Comparison of ENCODE assay signal across 9 cellular contexts in the genomic region with DNA sequence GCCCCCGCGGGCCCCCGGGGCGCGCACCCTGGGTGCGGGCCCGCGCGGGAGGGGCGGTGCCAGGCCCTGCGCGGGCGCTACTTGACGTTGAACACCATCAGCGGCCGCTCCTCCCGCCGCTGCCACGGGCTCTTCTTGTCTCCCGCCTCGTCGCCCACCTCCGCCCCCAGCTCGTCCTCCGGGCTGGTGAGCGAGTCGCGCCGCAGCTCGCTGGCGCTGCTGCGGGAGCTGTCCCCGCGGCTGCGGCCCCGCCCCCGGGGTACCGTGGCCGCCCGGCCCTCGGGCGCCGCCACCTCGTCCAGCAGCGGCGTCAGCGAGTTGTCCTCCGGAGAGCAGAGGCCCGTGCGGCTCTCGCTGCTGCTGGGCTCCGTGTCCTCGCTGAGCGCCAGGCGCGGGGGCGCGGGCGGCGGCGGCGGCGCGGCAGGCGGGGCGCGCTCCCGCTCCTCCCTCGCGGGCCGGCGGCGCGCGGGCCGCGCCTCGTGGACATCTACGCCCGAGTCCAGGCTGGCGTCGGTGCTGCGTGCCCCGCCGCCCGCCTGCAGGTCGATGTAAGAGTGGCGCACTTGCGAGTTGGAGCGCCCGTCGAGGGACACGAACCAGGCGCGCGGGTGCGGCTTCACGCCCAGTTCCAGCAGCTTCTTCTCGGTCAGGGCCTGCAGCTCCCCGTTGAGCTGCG. TPM values are rescaled to one million over a fixed set of nuclear protein-coding genes. Genes with fewer than 3 reads are reported as not detected.
A peak's percentile ranks its signal among the peaks of the same experiment; 100 is the strongest.
DNase-seq lines count a peak whose midpoint lies in the region; ATAC-seq and TF ChIP-seq lines count a peak whose summit lies in the region.
"Had no signal": no experiment of that assay in that cellular context is flagged by ENCODE, and none has a peak within 500 bp of the region (broad histone marks: within the 10 kb centered on the region; RNA-seq: fewer than 3 reads in every experiment).

No MANE protein-coding gene starts in this region.

- DNase-seq in activated effector memory CD4-positive, alpha-beta T cell treated with anti-CD3 and anti-CD28 coated beads, Interleukin-2, amount 50 U/mL, for 16 hours = peak; percentile 70
- no peak for DNase-seq in activated effector memory CD4-positive, alpha-beta T cell treated with Interleukin-2 at 50 U/mL for 16 hours
- DNase-seq in activated naive CD4-positive, alpha-beta T cell treated with anti-CD3 and anti-CD28 coated beads, Interleukin-2, amount 50 U/mL, for 16 hours = peak; percentile 29
- peak; percentile 41 for DNase-seq in transverse colon
- DNase-seq in effector CD8-positive, alpha-beta T cell (lab: John Stamatoyannopoulos, UW) = no peak
- DNase-seq: DND-41 had no signal

- in situ Hi-C loops in transverse colon (cut with MboI; ENCODE audit: low pct_ligation_motif_present in 1 of 4, low pct_unique_long_range_greater_than_20kb in 1 of 4, low sequenced_read_pairs in 3 of 4) = no loop called here

- no peak for TF ChIP-seq CTCF in transverse colon (IDR thresholded peaks at IDR 0.05)

- no CpG with 5 or more reads among the region's 101 CpGs for WGBS in transverse colon (ENCODE audit: low coverage in 1 of 2), 2 donors

- peaks cover 5% of the 10 kb centered on the region; the same call in 1 of the 2 replicates for H3K27me3 ChIP-seq in iPS-20b (ENCODE audit: insufficient read depth, low read length)
- peaks cover 6% of the 10 kb centered on the region for H3K27me3 ChIP-seq in transverse colon

- no peaks in the 10 kb centered on the region for H3K9me3 ChIP-seq in iPS-20b (ENCODE audit: insufficient read depth, low read depth, low read length)
- H3K9me3 ChIP-seq in transverse colon = no peaks in the 10 kb centered on the region

- no peak for TF ChIP-seq EP300 in transverse colon (IDR thresholded peaks at IDR 0.05; ENCODE audit: low read depth)

- no peaks in the 10 kb centered on the region for H3K4me1 ChIP-seq in iPS-20b (ENCODE audit: insufficient read depth, low read length)
- peaks cover 0 to 7% (median 3%) of the 10 kb centered on the region in 4 donors for H3K4me1 ChIP-seq in transverse colon

- no peak for TF ChIP-seq POLR2A in transverse colon (IDR thresholded peaks at IDR 0.05)

- intact Hi-C loops in transverse colon (cut with DNase I; ENCODE audit: low total_unique reads) = no loop called here

- H3K9ac ChIP-seq in iPS-20b (ENCODE audit: low read depth, low read length) = peak overlapping the region; percentile 32; the same call in 1 of the 2 replicates

- H3K36me3 ChIP-seq in iPS-20b (ENCODE audit: insufficient read depth, low read depth, low read length) = peaks cover 9% of the 10 kb centered on the region; the same call in 1 of the 2 replicates
- H3K36me3 ChIP-seq in transverse colon = peaks cover 0 to 9% (median 0%) of the 10 kb centered on the region in 4 donors

- no peak overlapping the region for H3K27ac ChIP-seq in iPS-20b (ENCODE audit: low read length)
- peak overlapping the region in 3 of 4 donors; percentile 21 to 48 (median 42) for H3K27ac ChIP-seq in transverse colon

- peak overlapping the region; percentile 57; the same call in 1 of the 2 replicates for H3K4me3 ChIP-seq in iPS-20b (ENCODE audit: low read length)
- H3K4me3 ChIP-seq in transverse colon = peak overlapping the region in 3 of 4 donors; percentile 29 to 50 (median 36)

- no peak for ATAC-seq in HG03135 (IDR thresholded peaks at IDR 0.05; ENCODE audit: unreplicated experiment)
- ATAC-seq in GM19328 (IDR thresholded peaks at IDR 0.05; ENCODE audit: unreplicated experiment) = no peak

RNA-seq across cellular contexts. Expression of a gene that starts 8.7 kb away (rescaled TPM):
- 1,000 to 10,000 TPM in 1 of 4 donors, 100 to 1,000 TPM in 3; 546 to 1,119 (median 694) TPM for total RNA-seq in transverse colon

RNA-seq across cellular contexts. Expression of a gene that starts 9.9 kb away (rescaled TPM):
- 1 to 10 TPM in 1 of 4 donors, under 1 TPM in 2, not detected in 1; 0.14 to 7.9 (median 0.95) TPM for total RNA-seq in transverse colon

RNA-seq across cellular contexts. Expression of a gene that starts 29.2 kb away (rescaled TPM):
- 100 to 1,000 TPM; 136 to 154 (median 141) TPM for total RNA-seq in transverse colon

RNA-seq across cellular contexts. Expression of a gene that starts 35.7 kb away (rescaled TPM):
- under 1 TPM in 2 of 4 donors, not detected in 2; 0.14 to 0.32 TPM for total RNA-seq in transverse colon

RNA-seq across cellular contexts. Expression of a gene that starts 45.4 kb away (rescaled TPM):
- 1 to 10 TPM in 2 of 4 donors, under 1 TPM in 1, not detected in 1; 0.48 to 7.6 (median 1.1) TPM for total RNA-seq in transverse colon

Comparison
In these comparisons a context has a peak if more than half of its experiments do, and no peak if none do; other contexts are left out.
1. DNase-seq: peak in activated effector memory CD4-positive, alpha-beta T cell treated with anti-CD3 and anti-CD28 coated beads, Interleukin-2, amount 50 U/mL, for 16 hours (single experiment), activated naive CD4-positive, alpha-beta T cell treated with anti-CD3 and anti-CD28 coated beads, Interleukin-2, amount 50 U/mL, for 16 hours (single experiment) and transverse colon (single experiment); none in activated effector memory CD4-positive, alpha-beta T cell treated with Interleukin-2 at 50 U/mL for 16 hours (single experiment) and effector CD8-positive, alpha-beta T cell (single experiment).